Comparison of ENCODE assay signal across 20 cellular contexts in the genomic region with DNA sequence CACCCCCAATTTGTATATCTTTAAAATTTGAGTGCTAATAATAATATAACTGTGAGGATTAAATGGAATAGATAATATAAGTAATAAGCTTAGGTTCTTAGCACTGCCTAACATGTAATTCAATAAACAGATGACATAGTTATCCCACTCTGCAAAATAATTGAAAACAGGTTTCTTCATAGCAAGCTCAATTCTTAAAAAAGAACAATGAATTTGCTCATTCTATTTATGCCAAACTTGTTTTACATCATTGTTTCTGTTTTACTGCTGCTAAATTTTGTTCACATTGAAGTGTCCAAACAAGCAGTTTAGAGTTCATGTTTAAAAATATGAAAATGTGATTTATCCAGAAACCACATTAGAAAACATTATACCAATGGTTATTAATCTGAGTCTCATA.
"Had no signal": no experiment of that assay in that cellular context is flagged by ENCODE, and none has a peak within 500 bp of the region (broad histone marks: within the 10 kb centered on the region; RNA-seq: fewer than 3 reads in every experiment).

No MANE protein-coding gene starts in this region.

- H3K27ac ChIP-seq: epithelial cell of prostate, left ventricle myocardium inferior, lower lobe of right lung, pancreas, transverse colon had no signal

- H3K4me1 ChIP-seq: left ventricle myocardium inferior, lower lobe of right lung, pancreas, transverse colon had no signal

- H3K27me3 ChIP-seq: esophagus muscularis mucosa, gastroesophageal sphincter, pancreas, transverse colon had no signal

- DNase-seq: effector memory CD8-positive, alpha-beta T cell; glutamatergic neuron; immature natural killer cell; kidney; left cardiac atrium; left ventricle myocardium inferior; lower lobe of right lung; naive B cell; occipital lobe; pancreas; right cardiac atrium; stimulated activated CD4-positive, alpha-beta T cell treated with anti-CD3 and anti-CD28 coated beads, Interleukin-2, amount 100 ng/mL, for 48 hours; stimulated activated CD8-positive, alpha-beta memory T cell treated with anti-CD3 and anti-CD28 coated beads, Interleukin-4, amount 100 ng/mL, for 48 hours; stimulated activated naive CD8-positive, alpha-beta T cell treated with anti-CD3 and anti-CD28 coated beads, Interleukin-15, Interleukin-2, amounts not matched to agents 100 U/mL and 50 U/mL, for 24 hours; transverse colon had no signal

- ATAC-seq: effector memory CD8-positive, alpha-beta T cell; gastroesophageal sphincter; left cardiac atrium; lower lobe of right lung; pancreas; right cardiac atrium; stimulated activated effector memory CD8-positive, alpha-beta T cell treated with anti-CD3 and anti-CD28 coated beads, Interleukin-12 subunit alpha, Interleukin-12 subunit beta, amount 100 ng/mL, for 72 hours; stimulated activated naive CD8-positive, alpha-beta T cell treated with anti-CD3 and anti-CD28 coated beads, Interleukin-15, Interleukin-2, amounts not matched to agents 100 U/mL and 50 U/mL, for 24 hours had no signal

- H3K9me3 ChIP-seq: pancreas had no signal

- H3K4me3 ChIP-seq: esophagus muscularis mucosa, gastroesophageal sphincter, left ventricle myocardium inferior, lower lobe of right lung, pancreas, smooth muscle cell, transverse colon had no signal
